8 cellular contexts compared by ENCODE assay signal in the genomic region with DNA sequence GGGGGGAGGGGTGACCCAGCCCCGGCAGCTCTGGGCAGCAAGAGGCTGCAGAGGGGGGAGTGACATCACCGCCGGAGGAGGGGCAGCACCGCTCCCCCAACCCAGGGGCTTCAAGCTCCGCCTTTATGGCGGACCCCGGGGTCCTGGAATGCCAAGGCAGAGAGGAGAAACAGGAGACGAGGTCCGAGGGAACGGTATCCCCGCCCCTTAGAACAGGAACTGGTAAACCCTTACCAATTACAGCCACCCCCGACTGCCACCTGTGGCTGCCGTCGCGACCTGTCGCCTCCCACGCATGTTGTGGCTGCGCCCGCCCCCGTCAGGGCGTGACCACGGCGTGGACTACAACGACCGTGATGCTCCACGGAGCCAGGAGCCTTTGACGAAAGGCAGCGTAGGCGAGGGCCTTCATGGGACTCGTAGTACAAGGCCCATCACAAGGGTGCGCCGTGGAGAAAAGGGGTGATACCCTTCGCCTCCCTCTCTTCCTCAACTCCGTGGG. TPM values are rescaled to one million over a fixed set of nuclear protein-coding genes. Genes with fewer than 3 reads are reported as not detected.
A peak's percentile ranks its signal among the peaks of the same experiment; 100 is the strongest.
DNase-seq lines count a peak whose midpoint lies in the region; TF ChIP-seq lines count a peak whose summit lies in the region.

No MANE protein-coding gene starts in this region.

- peaks cover 9% of the 10 kb centered on the region for H3K4me1 ChIP-seq in mammary epithelial cell (ENCODE audit: insufficient read depth, low read length)

- no peak for TF ChIP-seq CTCF in VCaP (conservative IDR thresholded peaks at IDR 0.05)
- TF ChIP-seq CTCF in mammary epithelial cell (conservative IDR thresholded peaks at IDR 0.05 in 1 of 2, IDR thresholded peaks at IDR 0.05 in 1 of 2; ENCODE audit: extremely low read depth in 1 of 2, insufficient read depth in 1 of 2, low read depth in 1 of 2, low read length in 2 of 2), result no peak

- H2AFZ ChIP-seq in mammary epithelial cell (ENCODE audit: low read depth, low read length), result peak overlapping the region; percentile 99

- intact Hi-C loops in mammary epithelial cell (cut with micrococcal nuclease), result no loop called here

- peaks cover 8% of the 10 kb centered on the region for H3K9me3 ChIP-seq in mammary epithelial cell (replicated peaks; ENCODE audit: insufficient read depth, low read length)

- CTCF ChIA-PET in mammary epithelial cell (lab: Charles Lee; ENCODE audit: low non-redundant PET), result interaction anchor here (0.6 kb wide), 1 partner anchor 146 kb away, joined by 3 read pairs; no protein-coding TSS in a partner anchor

- WGBS in mammary epithelial cell (ENCODE audit: low coverage, missing lambda C conversion rate), result 4% methylated on average over 22 of the region's 34 CpGs

- no peaks in the 10 kb centered on the region for H3K79me2 ChIP-seq in mammary epithelial cell (ENCODE audit: insufficient read depth, low read length)

- H3K27me3 ChIP-seq in H7 (ENCODE audit: control insufficient read depth, insufficient read depth, low read length) (peaks cover 6% of the 10 kb centered on the region), mammary epithelial cell (ENCODE audit: insufficient read depth, low read length) (peaks cover 19% of the 10 kb centered on the region)

- no TSS peak for BruUV-seq in mammary epithelial cell (replicated peaks; lab: Mats Ljungman, UMichigan)

- peak overlapping the region; percentile 90 for H3K4me2 ChIP-seq in mammary epithelial cell (ENCODE audit: insufficient read depth, low read depth, low read length)

- in situ Hi-C loops in mammary epithelial cell (cut with MboI; ENCODE audit: low sequenced_read_pairs in 2 of 2), result no loop called here

- peak; percentile 97 for DNase-seq in ELF-1 (ENCODE audit: low read depth, low spot score)
- DNase-seq in H7, result peak; percentile 96
- DNase-seq in NCI-H1092 treated with DMSO at 0.1 percent for 48 hours (lab: John Stamatoyannopoulos, UW), result peak; percentile 80
- peak; percentile 70 for DNase-seq in mammary epithelial cell
- DNase-seq in inferior parietal cortex (ENCODE audit: extremely low spot score), result peak; percentile 96
- peak; percentile 31 for DNase-seq in smooth muscle cell of the brain vasculature (ENCODE audit: low read depth, low spot score)
- no peak for DNase-seq in AG08396 (ENCODE audit: low spot score)

- dilution Hi-C loops in mammary epithelial cell (cut with HindIII; ENCODE audit: low sequenced_read_pairs), result loop anchor here (5.0 kb wide), 2 partner anchors 51 to 104 kb away; no protein-coding TSS in a partner anchor

- H3K4me3 ChIP-seq in H7 (ENCODE audit: insufficient read depth, low read depth, low read length) (peak overlapping the region; percentile 76), mammary epithelial cell (replicated peaks in 1 of 3; ENCODE audit: insufficient read depth in 1 of 3, low read depth in 2 of 3, low read length in 3 of 3) (peak overlapping the region; percentile 3 to 43 (median 40))

- H4K20me1 ChIP-seq in mammary epithelial cell (ENCODE audit: insufficient read depth, low read length), result no peaks in the 10 kb centered on the region

- H3K36me3 ChIP-seq in H7 (replicated peaks; ENCODE audit: control insufficient read depth, insufficient read depth, low read length) (no peaks in the 10 kb centered on the region), mammary epithelial cell (ENCODE audit: insufficient read depth, low read length) (no peaks in the 10 kb centered on the region)

- H3K27ac ChIP-seq in VCaP (peak overlapping the region; percentile 64; the same call in 1 of the 2 replicates), mammary epithelial cell (ENCODE audit: insufficient read depth, low read depth, low read length) (no peak overlapping the region)

- H3K9ac ChIP-seq in mammary epithelial cell (ENCODE audit: insufficient read depth, low read length), result no peak overlapping the region

RNA-seq across cellular contexts. Expression of a gene that starts 4.1 kb away (rescaled TPM):
- total RNA-seq in H7 (2014; rRNA removed; shearing (Covaris generic)), result 0.14 and 0.37 TPM in 2 replicates
- under 1 TPM; 0.09 to 0.67 TPM for total RNA-seq in mammary epithelial cell
- polyA plus RNA-seq in mammary epithelial cell, result not detected
- not detected for polyA minus RNA-seq in mammary epithelial cell

RNA-seq across cellular contexts. Expression of a gene that starts 32.2 kb away (rescaled TPM):
- 0.44 and 0.59 TPM in 2 replicates for total RNA-seq in H7 (2014; rRNA removed; shearing (Covaris generic))
- 1 to 10 TPM in 1 of 2 donors, under 1 TPM in 1; 0.75 to 1.3 TPM for total RNA-seq in mammary epithelial cell
- 0.24 TPM for polyA plus RNA-seq in mammary epithelial cell
- polyA minus RNA-seq in mammary epithelial cell, result not detected

RNA-seq across cellular contexts. Expression of a gene that starts 43.0 kb away (rescaled TPM):
- 73.7 and 90.1 TPM in 2 replicates for total RNA-seq in H7 (2014; rRNA removed; shearing (Covaris generic))
- total RNA-seq in mammary epithelial cell, result 10 to 100 TPM; 53.8 to 65.5 TPM
- polyA plus RNA-seq in mammary epithelial cell, result 33.4 TPM
- 11.7 TPM for polyA minus RNA-seq in mammary epithelial cell

RNA-seq across cellular contexts. Expression of a gene that starts 50.9 kb away (rescaled TPM):
- total RNA-seq in H7 (2014; rRNA removed; shearing (Covaris generic)), result 167 and 185 TPM in 2 replicates
- total RNA-seq in mammary epithelial cell, result 10 to 100 TPM; 16.3 to 49.8 TPM
- 31.7 TPM for polyA plus RNA-seq in mammary epithelial cell
- polyA minus RNA-seq in mammary epithelial cell, result 20.7 TPM
